21 cellular contexts compared by ENCODE assay signal in genomic region chr3:56205406-56205805, GRCh38.
A peak's percentile ranks its signal among the peaks of the same experiment; 100 is the strongest.
DNase-seq lines count a peak whose midpoint lies in the region; ATAC-seq and TF ChIP-seq lines count a peak whose summit lies in the region.
"Had no signal": no experiment of that assay in that cellular context is flagged by ENCODE, and none has a peak within 500 bp of the region (broad histone marks: within the 10 kb centered on the region; RNA-seq: fewer than 3 reads in every experiment).

No MANE protein-coding gene starts in this region.

- H3K4me2 ChIP-seq in MM.1S (ENCODE audit: low read depth, low read length) = peak overlapping the region; percentile 48
- H3K4me2 ChIP-seq in hepatocyte = no peak overlapping the region
- H3K4me2 ChIP-seq: BLaER1 treated with 17β-estradiol and CSF1 and Interleukin-3, amounts not matched to agents 10 nM and 100 nM; SK-N-SH had no signal

- no peak overlapping the region for H3K4me3 ChIP-seq in MM.1S (ENCODE audit: low read length)
- H3K4me3 ChIP-seq in hepatocyte = no peak overlapping the region
- H3K4me3 ChIP-seq: BLaER1 treated with 17β-estradiol and CSF1 and Interleukin-3, amounts not matched to agents 10 nM and 100 nM had no signal

- DNase-seq in H4 (ENCODE audit: low spot score) = peak; percentile 10
- peak; percentile 77 for DNase-seq in MM.1S
- peak; percentile 61 for DNase-seq in NCI-H748 treated with DMSO at 0.1 percent for 48 hours (lab: John Stamatoyannopoulos, UW)
- no peak for DNase-seq in hepatocyte (ENCODE audit: low spot score)
- DNase-seq in SHP77 (lab: John Stamatoyannopoulos, UW) = no peak
- DNase-seq in A172 (ENCODE audit: low spot score) = no peak
- DNase-seq in LoVo (ENCODE audit: low spot score) = no peak
- DNase-seq: AML-193; CD4-positive, alpha-beta T cell; GOT3; HCEC 1CT; MV-4-11; NCI-H1105; NCI-H1436 treated with DMSO at 0.1 percent for 48 hours; NCI-H187 treated with DMSO at 0.1 percent for 48 hours; NCI-H2107; NCI-H510A; SK-N-SH; SW 1271 had no signal

- H3K27ac ChIP-seq in MM.1S (ENCODE audit: low read length) = peak overlapping the region; percentile 73
- peak overlapping the region; percentile 56 for H3K27ac ChIP-seq in hepatocyte
- H3K27ac ChIP-seq: BLaER1 treated with 17β-estradiol and CSF1 and Interleukin-3, amounts not matched to agents 10 nM and 100 nM had no signal

- no peaks in the 10 kb centered on the region for H3K36me3 ChIP-seq in MM.1S (replicated peaks; ENCODE audit: insufficient read depth, low read length)
- no peaks in the 10 kb centered on the region for H3K36me3 ChIP-seq in hepatocyte (replicated peaks; ENCODE audit: insufficient read depth, low read depth)
- H3K36me3 ChIP-seq: BLaER1 treated with 17β-estradiol and CSF1 and Interleukin-3, amounts not matched to agents 10 nM and 100 nM had no signal

- no peaks in the 10 kb centered on the region for H3K79me2 ChIP-seq in MM.1S (ENCODE audit: low read length)
- H3K79me2 ChIP-seq in hepatocyte = no peaks in the 10 kb centered on the region

- no peaks in the 10 kb centered on the region for H3K9me2 ChIP-seq in MM.1S (replicated peaks; ENCODE audit: insufficient read depth, low read length)
- no peaks in the 10 kb centered on the region for H3K9me2 ChIP-seq in hepatocyte (replicated peaks; ENCODE audit: insufficient read depth)
- H3K9me2 ChIP-seq: SK-N-SH had no signal

- H4K20me1 ChIP-seq in MM.1S (ENCODE audit: insufficient read depth, low read length) = no peaks in the 10 kb centered on the region
- H4K20me1 ChIP-seq in hepatocyte (ENCODE audit: insufficient read depth, poor library complexity, severe bottlenecking) = no peaks in the 10 kb centered on the region
- H4K20me1 ChIP-seq: BLaER1 treated with 17β-estradiol and CSF1 and Interleukin-3, amounts not matched to agents 10 nM and 100 nM had no signal

- H3K27me3 ChIP-seq in MM.1S (replicated peaks; ENCODE audit: insufficient read depth, low read length) (no peaks in the 10 kb centered on the region), hepatocyte (no peaks in the 10 kb centered on the region)
- H3K27me3 ChIP-seq: BLaER1 treated with 17β-estradiol and CSF1 and Interleukin-3, amounts not matched to agents 10 nM and 100 nM had no signal

- no peak for ATAC-seq in HG03045 (IDR thresholded peaks at IDR 0.05; ENCODE audit: unreplicated experiment)

- H3K9ac ChIP-seq in MM.1S (ENCODE audit: low read length) = peak overlapping the region; percentile 31
- H3K9ac ChIP-seq: BLaER1 treated with 17β-estradiol and CSF1 and Interleukin-3, amounts not matched to agents 10 nM and 100 nM; SK-N-SH had no signal

- H3K9me3 ChIP-seq in MM.1S (replicated peaks; ENCODE audit: insufficient read depth, low read length) (no peaks in the 10 kb centered on the region), hepatocyte (ENCODE audit: low read depth) (no peaks in the 10 kb centered on the region)
- H3K9me3 ChIP-seq: BLaER1 treated with 17β-estradiol and CSF1 and Interleukin-3, amounts not matched to agents 10 nM and 100 nM; SK-N-SH had no signal

- 38% methylated on average over 3 of the region's 3 CpGs for WGBS in hepatocyte (ENCODE audit: low lambda C conversion rate, missing lambda C conversion rate)

- peak overlapping the region; percentile 14; the same call in 1 of the 2 replicates for H2AFZ ChIP-seq in MM.1S (ENCODE audit: low read length)
- H2AFZ ChIP-seq in hepatocyte = no peak overlapping the region

- H3F3A ChIP-seq in MM.1S (ENCODE audit: insufficient read depth, low read length) = no peaks in the 10 kb centered on the region

- TF ChIP-seq CTCF in MM.1S (IDR thresholded peaks at IDR 0.05; ENCODE audit: low read length) (0 out of 2 replicates have a peak, but pooled peaks have one; percentile 5), hepatocyte (IDR thresholded peaks at IDR 0.05; ENCODE audit: poor library complexity) (no peak)

- H3K4me1 ChIP-seq in MM.1S (ENCODE audit: low read length) (peaks cover 30% of the 10 kb centered on the region), hepatocyte (ENCODE audit: insufficient read depth) (peaks cover 3% of the 10 kb centered on the region)
- H3K4me1 ChIP-seq: BLaER1 treated with 17β-estradiol and CSF1 and Interleukin-3, amounts not matched to agents 10 nM and 100 nM had no signal

Comparison
In these comparisons a context has a peak if more than half of its experiments do, and no peak if none do; other contexts are left out.
1. DNase-seq: peak in H4 (single experiment), MM.1S (single experiment) and NCI-H748 treated with DMSO at 0.1 percent for 48 hours (single experiment); none in hepatocyte (single experiment), SHP77 (0 of 2), A172 (single experiment) and LoVo (single experiment).